8 cellular contexts compared by ENCODE assay signal in the genomic region with DNA sequence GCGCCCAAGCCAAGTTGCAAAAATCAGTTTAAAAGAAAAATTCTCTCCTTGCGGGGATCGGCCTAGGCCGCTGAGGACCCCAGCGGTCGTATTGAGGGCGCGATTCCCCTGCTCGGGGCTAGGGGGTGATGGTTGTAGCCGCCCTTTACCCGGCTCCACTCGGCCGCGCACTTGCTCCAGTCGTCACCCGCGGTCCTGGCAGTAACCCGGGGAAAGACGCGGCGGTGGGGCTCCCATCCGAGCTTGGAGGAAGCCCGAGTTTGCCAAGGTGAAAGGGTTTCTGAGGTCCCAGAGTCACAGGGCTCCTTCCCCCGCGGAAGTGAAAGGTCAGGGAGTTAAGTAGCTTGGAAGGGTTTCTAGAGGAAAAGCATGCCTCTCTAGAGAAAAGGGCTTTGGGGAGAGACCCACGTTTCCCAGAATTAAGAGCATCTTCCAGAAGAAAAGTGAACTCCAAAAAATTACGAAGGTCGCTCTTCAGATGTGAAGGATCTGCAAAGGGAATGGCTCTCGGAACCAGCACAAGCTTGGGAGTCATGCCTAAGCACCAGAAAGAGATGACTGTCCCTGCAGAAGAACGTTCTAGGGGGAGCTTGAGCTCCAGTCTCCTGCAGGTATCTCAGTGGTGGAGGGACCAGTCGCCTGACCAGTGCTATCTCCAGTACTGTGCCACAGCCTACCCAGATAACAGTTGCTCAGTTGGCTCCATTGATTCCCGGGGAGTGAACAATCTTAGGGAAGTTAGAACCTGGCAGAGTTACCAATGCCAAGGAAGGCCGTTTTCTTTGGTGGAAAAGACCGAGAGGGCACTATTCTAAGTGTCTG. TPM values are rescaled to one million over a fixed set of nuclear protein-coding genes. Genes with fewer than 3 reads are reported as not detected.
DNase-seq lines count a peak whose midpoint lies in the region; ATAC-seq and TF ChIP-seq lines count a peak whose summit lies in the region.

No MANE protein-coding gene starts in this region.

- H3K9ac ChIP-seq in PC-3 (ENCODE audit: low read length), result peak overlapping the region; percentile 90

- H3K4me1 ChIP-seq in PC-3 (ENCODE audit: insufficient read depth, low read length), result peaks cover 10% of the 10 kb centered on the region
- H3K4me1 ChIP-seq in heart right ventricle, result peaks cover 0 to 60% (median 38%) of the 10 kb centered on the region in 9 donors

- H3K4me3 Mint-ChIP-seq in activated naive CD8-positive, alpha-beta T cell, result peak overlapping the region; percentile 89

- H3K27me3 Mint-ChIP-seq in activated naive CD8-positive, alpha-beta T cell, result no peaks in the 10 kb centered on the region

- H3K9me2 ChIP-seq in PC-3 (replicated peaks; ENCODE audit: low read length), result no peaks in the 10 kb centered on the region

- ATAC-seq in HG02884 (IDR thresholded peaks at IDR 0.05; ENCODE audit: unreplicated experiment) (peak; percentile 1), PC-3 (peak; percentile 38), heart right ventricle (peak; percentile 5 to 48 (median 22))

- H3K36me3 ChIP-seq in PC-3 (ENCODE audit: low read depth, low read length) (peaks cover 7% of the 10 kb centered on the region), heart right ventricle (peaks cover 0 to 40% (median 15%) of the 10 kb centered on the region in 9 donors)

- TF ChIP-seq CTCF in PC-3 (conservative IDR thresholded peaks at IDR 0.05; ENCODE audit: low read depth, low read length), result no peak
- no peak for TF ChIP-seq CTCF in heart right ventricle (IDR thresholded peaks at IDR 0.05)

- H3K9me3 ChIP-seq in PC-3 (ENCODE audit: low read length) (no peaks in the 10 kb centered on the region), heart right ventricle (no peaks in the 10 kb centered on the region)

- no peaks in the 10 kb centered on the region for H4K20me1 ChIP-seq in PC-3 (ENCODE audit: low read length)

- H2AFZ ChIP-seq in PC-3 (ENCODE audit: low read length), result peak overlapping the region; percentile 84

- CTCF ChIA-PET in PC-3 (lab: Charles Lee), result no interaction called here

- intact Hi-C loops in PC-3 (cut with micrococcal nuclease), result loop anchor here (1.0 to 2.0 kb wide), 3 partner anchors 29 to 66 kb away; a partner anchor contains a TSS
- intact Hi-C loops in heart right ventricle (cut with DNase I), result loop anchor here in 8 of 10 donors (2.0 to 10.0 kb wide), 7 partner anchors 29 to 237 kb away; a partner anchor contains a TSS
- intact Hi-C loops in posterior cingulate gyrus (cut with DNase I), result loop anchor here (1.0 to 10.0 kb wide), 3 partner anchors 27 to 227 kb away; a partner anchor contains a TSS

- BruUV-seq in PC-3 (replicated peaks; lab: Mats Ljungman, UMichigan), result TSS peak; percentile 69

- WGBS in heart right ventricle, 2 donors, result 5 to 10% methylated on average over 34 of the region's 34 CpGs

- peaks cover 2% of the 10 kb centered on the region for H3K36me3 Mint-ChIP-seq in activated naive CD8-positive, alpha-beta T cell

- DNase-seq in SIG-M5 treated with dmso at 0.1 percent for 504 hours (lab: John Stamatoyannopoulos, UW; ENCODE audit: unreplicated experiment), result peak; percentile 19
- no peak for DNase-seq in SIG-M5 (lab: John Stamatoyannopoulos, UW)
- peak; percentile 19 for DNase-seq in PC-3
- peak; percentile 51 to 57 for DNase-seq in heart right ventricle
- peak in 9 of 10 donors; percentile 17 to 88 (median 27) for DNase-seq in posterior cingulate gyrus
- DNase-seq in NCI-H2171 (lab: John Stamatoyannopoulos, UW), result no peak

- no peaks in the 10 kb centered on the region for H3F3A ChIP-seq in PC-3 (ENCODE audit: low read length, unreplicated experiment)

- peak overlapping the region; percentile 44 for H3K27ac ChIP-seq in PC-3 (ENCODE audit: low read length)
- peak overlapping the region; percentile 82 to 99 (median 94) for H3K27ac ChIP-seq in heart right ventricle

- H3K4me3 ChIP-seq in PC-3 (ENCODE audit: low read length) (peak overlapping the region; percentile 91), heart right ventricle (peak overlapping the region; percentile 58 to 100 (median 78))

- H3K27ac Mint-ChIP-seq in activated naive CD8-positive, alpha-beta T cell, result peak overlapping the region; percentile 94

- H3K4me2 ChIP-seq in PC-3 (ENCODE audit: low read length), result peak overlapping the region; percentile 96

- H3K9me3 Mint-ChIP-seq in activated naive CD8-positive, alpha-beta T cell (ENCODE audit: low read depth), result no peaks in the 10 kb centered on the region

- peaks cover 23% of the 10 kb centered on the region for H3K79me2 ChIP-seq in PC-3 (ENCODE audit: low read length)

- peaks cover 27% of the 10 kb centered on the region for H3K4me1 Mint-ChIP-seq in activated naive CD8-positive, alpha-beta T cell (ENCODE audit: low read depth)

- POLR2A ChIA-PET in PC-3 (lab: Charles Lee; ENCODE audit: unreplicated experiment), result no interaction called here

- H3K27me3 ChIP-seq in PC-3 (ENCODE audit: low read length) (no peaks in the 10 kb centered on the region), heart right ventricle (no peaks in the 10 kb centered on the region)

RNA-seq across cellular contexts. Expression of a gene that starts 0.9 kb away (rescaled TPM):
- total RNA-seq in PC-3 (2014; rRNA removed) (63.8 and 65.1 TPM in 2 replicates), heart right ventricle (100 to 1,000 TPM in 1 of 10 donors, 10 to 100 TPM in 9; 55.5 to 222 (median 65.4) TPM)
- polyA plus RNA-seq in heart right ventricle, result 10 to 100 TPM; 21.9 to 58.0 TPM

RNA-seq across cellular contexts. Expression of a gene that starts 36.6 kb away (rescaled TPM):
- total RNA-seq in PC-3 (2014; rRNA removed) (4.4 and 11.6 TPM in 2 replicates), heart right ventricle (10 to 100 TPM; 13.8 to 23.1 (median 17.4) TPM)
- 1 to 10 TPM; 6.3 to 7.3 TPM for polyA plus RNA-seq in heart right ventricle

Comparison
In these comparisons a context has a peak if more than half of its experiments do, and no peak if none do; other contexts are left out.
1. DNase-seq: peak in SIG-M5 treated with dmso at 0.1 percent for 504 hours (single experiment), PC-3 (single experiment), heart right ventricle (2 of 2) and posterior cingulate gyrus (9 of 10); none in SIG-M5 (single experiment) and NCI-H2171 (single experiment).
2. Peak in every context shown above with its lines, with median percentiles within 50 percentile points of each other: ATAC-seq.